Comparison of ENCODE assay signal across 30 cellular contexts in the genomic region with DNA sequence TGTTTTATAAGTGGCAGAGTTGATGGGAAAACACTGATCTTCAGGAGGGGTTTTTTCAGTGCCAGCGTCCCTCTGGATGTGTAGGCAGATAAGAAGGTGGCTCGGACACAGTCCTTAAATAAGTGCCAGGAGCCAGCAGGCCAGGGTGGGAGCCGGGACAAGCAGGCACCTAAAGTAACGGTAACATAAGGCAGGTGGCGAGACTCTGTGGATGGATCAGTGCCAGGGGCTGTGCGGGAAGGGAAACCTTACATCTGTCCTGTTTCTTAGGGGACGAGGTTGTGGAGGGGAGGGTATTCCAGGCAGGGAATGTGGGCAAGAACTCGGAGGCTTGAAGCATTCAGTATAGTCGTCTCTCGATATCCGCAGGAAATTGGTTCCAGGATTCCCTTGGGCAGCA. TPM values are rescaled to one million over a fixed set of nuclear protein-coding genes. Genes with fewer than 3 reads are reported as not detected.
DNase-seq lines count a peak whose midpoint lies in the region; ATAC-seq and TF ChIP-seq lines count a peak whose summit lies in the region.
"Had no signal": no experiment of that assay in that cellular context is flagged by ENCODE, and none has a peak within 500 bp of the region (broad histone marks: within the 10 kb centered on the region; RNA-seq: fewer than 3 reads in every experiment).

No MANE protein-coding gene starts in this region.

- H3K4me3 ChIP-seq in BLaER1 = no peak overlapping the region
- H3K4me3 ChIP-seq: cardiac muscle cell, colonic mucosa, left ventricle myocardium inferior, psoas muscle, upper lobe of left lung had no signal

- H3K4me1 ChIP-seq in BLaER1 = peaks cover 100% of the 10 kb centered on the region
- H3K4me1 ChIP-seq: BE2C, colonic mucosa, psoas muscle had no signal

- no peak overlapping the region for H3K27ac Mint-ChIP-seq in glutamatergic neuron (ENCODE audit: unreplicated experiment)
- H3K27ac Mint-ChIP-seq: activated naive CD8-positive, alpha-beta T cell treated with anti-CD3 and anti-CD28 coated beads, Interleukin-2, amount 10 ng/mL, durations not matched to agents 7 days and 5 days; stimulated activated naive B cell treated with anti-CD40 and anti-IgM and Interleukin-4, amounts not matched to agents 10 μg/mL and 1 μg/mL and 100 μg/mL, for 72 hours had no signal

- DNase-seq in DMS 273 (lab: John Stamatoyannopoulos, UW; ENCODE audit: unreplicated experiment) (peak; percentile 80), RWPE1 (ENCODE audit: low spot score) (no peak), glutamatergic neuron (no peak), GM19240 (ENCODE audit: insufficient read length, low spot score) (no peak), middle frontal gyrus (ENCODE audit: extremely low spot score, low spot score) (no peak), GM10248 (ENCODE audit: extremely low spot score) (no peak)
- DNase-seq: activated CD4-positive, alpha-beta T cell treated with anti-CD3 and anti-CD28 coated beads for 1 hour; activated effector memory CD4-positive, alpha-beta T cell treated with Interleukin-2 at 50 U/mL for 16 hours; activated naive CD8-positive, alpha-beta T cell treated with anti-CD3 and anti-CD28 coated beads, Interleukin-2, amount 10 ng/mL, durations not matched to agents 7 days and 5 days; aorta; BE2C; colonic mucosa; effector CD8-positive, alpha-beta T cell; HCEC 1CT; Karpas-422; left ventricle myocardium inferior; mesendoderm; NCI-H2029 treated with DMSO at 0.1 percent for 48 hours; NCI-H446 treated with DMSO at 0.1 percent for 48 hours; NK-92 treated with Interleukin-12 subunit alpha and Interleukin-12 subunit beta, amount 100 ng/mL, for 24 hours; PC-3; psoas muscle; stimulated activated naive B cell treated with anti-CD40 and anti-IgM and Interleukin-4, amounts not matched to agents 10 μg/mL and 1 μg/mL and 100 μg/mL, for 72 hours; T-helper 2 cell had no signal

- no peaks in the 10 kb centered on the region for H3K9me3 ChIP-seq in BLaER1
- H3K9me3 ChIP-seq: BE2C, colonic mucosa, left ventricle myocardium inferior, psoas muscle, upper lobe of left lung had no signal

- H3K36me3 ChIP-seq in BLaER1 = peaks cover 89% of the 10 kb centered on the region
- H3K36me3 ChIP-seq: cardiac muscle cell, colonic mucosa, left ventricle myocardium inferior had no signal

- H3K36me3 Mint-ChIP-seq in glutamatergic neuron (ENCODE audit: unreplicated experiment) = peaks cover 6% of the 10 kb centered on the region
- H3K36me3 Mint-ChIP-seq: activated naive CD8-positive, alpha-beta T cell treated with anti-CD3 and anti-CD28 coated beads, Interleukin-2, amount 10 ng/mL, durations not matched to agents 7 days and 5 days had no signal

- H3K27me3 Mint-ChIP-seq in glutamatergic neuron (ENCODE audit: unreplicated experiment) = peaks cover 26% of the 10 kb centered on the region
- H3K27me3 Mint-ChIP-seq: activated naive CD8-positive, alpha-beta T cell treated with anti-CD3 and anti-CD28 coated beads, Interleukin-2, amount 10 ng/mL, durations not matched to agents 7 days and 5 days; stimulated activated naive B cell treated with anti-CD40 and anti-IgM and Interleukin-4, amounts not matched to agents 10 μg/mL and 1 μg/mL and 100 μg/mL, for 72 hours had no signal

- POLR2A ChIA-PET in RWPE1 (lab: Yijun Ruan, JAX; ENCODE audit: low non-redundant PET) = no interaction called here
- POLR2A ChIA-PET in GM10248 (lab: Yijun Ruan, JAX) = no interaction called here

- H4K20me1 ChIP-seq in BLaER1 = peaks cover 100% of the 10 kb centered on the region

- CTCF ChIA-PET in RWPE1 (lab: Yijun Ruan, JAX) = no interaction called here
- CTCF ChIA-PET in GM10248 (lab: Yijun Ruan, JAX) = no interaction called here

- no peak for ATAC-seq in GM19035 (IDR thresholded peaks at IDR 0.05; ENCODE audit: unreplicated experiment)
- ATAC-seq: PC-3; psoas muscle; Right ventricle myocardium inferior; stimulated activated naive B cell treated with anti-CD40 and anti-IgM and Interleukin-4, amounts not matched to agents 10 μg/mL and 1 μg/mL and 100 μg/mL, for 72 hours had no signal

- H3K4me2 ChIP-seq in BLaER1 = peak overlapping the region; percentile 17; the same call in 1 of the 2 replicates

- H3K27me3 ChIP-seq in BLaER1 = no peaks in the 10 kb centered on the region
- H3K27me3 ChIP-seq: BE2C, cardiac muscle cell, colonic mucosa, upper lobe of left lung had no signal

- no peak overlapping the region for H3K9ac ChIP-seq in BLaER1

- H3K9me3 Mint-ChIP-seq in glutamatergic neuron (ENCODE audit: unreplicated experiment) = peaks cover 28% of the 10 kb centered on the region
- H3K9me3 Mint-ChIP-seq: activated naive CD8-positive, alpha-beta T cell treated with anti-CD3 and anti-CD28 coated beads, Interleukin-2, amount 10 ng/mL, durations not matched to agents 7 days and 5 days; stimulated activated naive B cell treated with anti-CD40 and anti-IgM and Interleukin-4, amounts not matched to agents 10 μg/mL and 1 μg/mL and 100 μg/mL, for 72 hours had no signal

- peaks cover 64% of the 10 kb centered on the region for H3K4me1 Mint-ChIP-seq in glutamatergic neuron (ENCODE audit: low read depth, unreplicated experiment)
- H3K4me1 Mint-ChIP-seq: activated naive CD8-positive, alpha-beta T cell treated with anti-CD3 and anti-CD28 coated beads, Interleukin-2, amount 10 ng/mL, durations not matched to agents 7 days and 5 days had no signal

- no peak overlapping the region for H3K27ac ChIP-seq in BLaER1
- H3K27ac ChIP-seq in RWPE1 = peak overlapping the region; percentile 28
- H3K27ac ChIP-seq: cardiac muscle cell, colonic mucosa, left ventricle myocardium inferior, psoas muscle, upper lobe of left lung had no signal

- TF ChIP-seq CTCF in RWPE1 (conservative IDR thresholded peaks at IDR 0.05; ENCODE audit: low read depth) (no peak), glutamatergic neuron (IDR thresholded peaks at IDR 0.05; ENCODE audit: partially characterized antibody, unreplicated experiment) (no peak), GM10248 (IDR thresholded peaks at IDR 0.05; ENCODE audit: control extremely low read depth, extremely low read depth, low read depth, missing control alignments) (no peak)

- peak overlapping the region; percentile 50 for H3K4me3 Mint-ChIP-seq in glutamatergic neuron (ENCODE audit: unreplicated experiment)
- H3K4me3 Mint-ChIP-seq: activated naive CD8-positive, alpha-beta T cell treated with anti-CD3 and anti-CD28 coated beads, Interleukin-2, amount 10 ng/mL, durations not matched to agents 7 days and 5 days; stimulated activated naive B cell treated with anti-CD40 and anti-IgM and Interleukin-4, amounts not matched to agents 10 μg/mL and 1 μg/mL and 100 μg/mL, for 72 hours had no signal

RNA-seq across cellular contexts. Expression of gene BCR, which starts 15.9 kb away (rescaled TPM):
- total RNA-seq in glutamatergic neuron (ENCODE audit: unreplicated experiment) = 268 TPM

RNA-seq across cellular contexts. Expression of gene RAB36, which starts 50.9 kb away (rescaled TPM):
- 2.0 TPM for total RNA-seq in glutamatergic neuron (ENCODE audit: unreplicated experiment)

RNA-seq across cellular contexts. Expression of gene RSPH14, which starts 54.4 kb away (rescaled TPM):
- total RNA-seq in glutamatergic neuron (ENCODE audit: unreplicated experiment) = 1.7 TPM
- total RNA-seq: activated CD8-positive, alpha-beta memory T cell treated with anti-CD3 and anti-CD28 coated beads for 36 hours; left ventricle myocardium inferior; psoas muscle; Right ventricle myocardium inferior had no signal
